Comparison of ENCODE assay signal across 1 cellular context in genomic region chr1:243421784-243422183, GRCh38.
TF ChIP-seq lines count a peak whose summit lies in the region.

No MANE protein-coding gene starts in this region.

TF ChIP-seq in K562, 482 proteins besides CTCF, POLR2A, EP300 and RAD21 (continued from another document):
- TF ChIP-seq ETV1 (tag; conservative IDR thresholded peaks at IDR 0.05; ENCODE audit: low read depth) (peak; percentile 48; the same call in 1 of the 2 replicates), SRSF1 (IDR thresholded peaks at IDR 0.05; ENCODE audit: low read depth, low read length) (no peak), PML (IDR thresholded peaks at IDR 0.05; ENCODE audit: low read length) (no peak), SMARCA4 (IDR thresholded peaks at IDR 0.05) (0 out of 2 replicates have a peak, but pooled peaks have one; percentile 40), STAT5A (IDR thresholded peaks at IDR 0.05; ENCODE audit: borderline replicate concordance, low read length) (0 out of 2 replicates have a peak, but pooled peaks have one; percentile 8), ZNF239 (CRISPR knock-in tag; IDR thresholded peaks at IDR 0.05) (no peak), ZNF3 (CRISPR knock-in tag; IDR thresholded peaks at IDR 0.05) (no peak), SUPT5H (IDR thresholded peaks at IDR 0.05) (no peak), ELF4 (CRISPR knock-in tag; IDR thresholded peaks at IDR 0.05) (no peak), HDAC2 (IDR thresholded peaks at IDR 0.05) (peak; percentile 76; the same call in 1 of the 2 replicates), TFAM (CRISPR knock-in tag; conservative IDR thresholded peaks at IDR 0.05) (no peak), MAZ (CRISPR knock-in tag; conservative IDR thresholded peaks at IDR 0.05 in 1 of 2, IDR thresholded peaks at IDR 0.05 in 1 of 2) (0 out of 4 replicates have a peak, but pooled peaks of 1 of the 2 experiments have one; percentile 13), TSC22D4 (tag; IDR thresholded peaks at IDR 0.05) (no peak), CTBP1 (IDR thresholded peaks at IDR 0.05; ENCODE audit: borderline replicate concordance) (peak; percentile 62; the same call in 1 of the 2 replicates), RBFOX2 (IDR thresholded peaks at IDR 0.05; ENCODE audit: low read depth, low read length) (no peak), NFE2L1 (tag; IDR thresholded peaks at IDR 0.05; ENCODE audit: borderline replicate concordance, low read depth) (0 out of 2 replicates have a peak, but pooled peaks have one; percentile 18), FOXA1 (IDR thresholded peaks at IDR 0.05; ENCODE audit: borderline replicate concordance) (no peak), ATF1 (CRISPR knock-in tag; IDR thresholded peaks at IDR 0.05) (no peak), ATF1 (tag; IDR thresholded peaks at IDR 0.05) (0 out of 2 replicates have a peak, but pooled peaks have one; percentile 21), RFX5 (IDR thresholded peaks at IDR 0.05; ENCODE audit: low read depth, low read length) (no peak), POLR2AphosphoS5 (IDR thresholded peaks at IDR 0.05; ENCODE audit: control insufficient read depth, insufficient read depth, low read depth, low read length) (peak; percentile 26; the same call in 1 of the 2 replicates), KDM1A (IDR thresholded peaks at IDR 0.05) (peak; percentile 93 to 94), EGR1 (conservative IDR thresholded peaks at IDR 0.05) (peak; percentile 55), ZNF316 (IDR thresholded peaks at IDR 0.05) (peak; percentile 91), GABPA (tag; conservative IDR thresholded peaks at IDR 0.05; ENCODE audit: low read depth) (0 out of 2 replicates have a peak, but pooled peaks have one; percentile 16), YY1 (IDR thresholded peaks at IDR 0.05; ENCODE audit: borderline replicate concordance in 1 of 3, control insufficient read depth in 1 of 3, extremely low read depth in 1 of 3, insufficient read depth in 3 of 3, insufficient read length in 1 of 3, insufficient replicate concordance in 2 of 3, low read depth in 1 of 3, low read length in 2 of 3) (no peak), L3MBTL2 (IDR thresholded peaks at IDR 0.05) (peak; percentile 54; the same call in 1 of the 2 replicates), TOE1 (IDR thresholded peaks at IDR 0.05; ENCODE audit: borderline replicate concordance) (peak; percentile 54; the same call in 1 of the 2 replicates), TOE1 (CRISPR knock-in tag; IDR thresholded peaks at IDR 0.05; ENCODE audit: borderline replicate concordance, low read depth) (no peak), FOSL1 (tag; conservative IDR thresholded peaks at IDR 0.05) (peak; percentile 74), KDM4B (IDR thresholded peaks at IDR 0.05; ENCODE audit: borderline replicate concordance in 2 of 2, low read depth in 1 of 2) (no peak), ZNF639 (CRISPR knock-in tag; conservative IDR thresholded peaks at IDR 0.05 in 1 of 2, IDR thresholded peaks at IDR 0.05 in 1 of 2) (peak in 1 of 2 experiments; percentile 66; a peak in 2 of 4 replicates), CBFA2T2 (conservative IDR thresholded peaks at IDR 0.05) (peak; percentile 59), MYC (IDR thresholded peaks at IDR 0.05; ENCODE audit: low read depth, low read length) (peak; percentile 51), MYC (CRISPR knock-in tag; IDR thresholded peaks at IDR 0.05; ENCODE audit: borderline replicate concordance, low read depth) (no peak)
- TF ChIP-seq, protein P1, sequence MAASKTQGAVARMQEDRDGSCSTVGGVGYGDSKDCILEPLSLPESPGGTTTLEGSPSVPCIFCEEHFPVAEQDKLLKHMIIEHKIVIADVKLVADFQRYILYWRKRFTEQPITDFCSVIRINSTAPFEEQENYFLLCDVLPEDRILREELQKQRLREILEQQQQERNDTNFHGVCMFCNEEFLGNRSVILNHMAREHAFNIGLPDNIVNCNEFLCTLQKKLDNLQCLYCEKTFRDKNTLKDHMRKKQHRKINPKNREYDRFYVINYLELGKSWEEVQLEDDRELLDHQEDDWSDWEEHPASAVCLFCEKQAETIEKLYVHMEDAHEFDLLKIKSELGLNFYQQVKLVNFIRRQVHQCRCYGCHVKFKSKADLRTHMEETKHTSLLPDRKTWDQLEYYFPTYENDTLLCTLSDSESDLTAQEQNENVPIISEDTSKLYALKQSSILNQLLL (CRISPR knock-in tag; IDR thresholded peaks at IDR 0.05; ENCODE audit: borderline replicate concordance) = no peak
- TF ChIP-seq, protein P2, sequence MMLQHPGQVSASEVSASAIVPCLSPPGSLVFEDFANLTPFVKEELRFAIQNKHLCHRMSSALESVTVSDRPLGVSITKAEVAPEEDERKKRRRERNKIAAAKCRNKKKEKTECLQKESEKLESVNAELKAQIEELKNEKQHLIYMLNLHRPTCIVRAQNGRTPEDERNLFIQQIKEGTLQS (IDR thresholded peaks at IDR 0.05) = 0 out of 2 replicates have a peak, but pooled peaks have one; percentile 7
- TF ChIP-seq, protein P2 (CRISPR knock-in tag; conservative IDR thresholded peaks at IDR 0.05) = no peak
- TF ChIP-seq, protein P3, sequence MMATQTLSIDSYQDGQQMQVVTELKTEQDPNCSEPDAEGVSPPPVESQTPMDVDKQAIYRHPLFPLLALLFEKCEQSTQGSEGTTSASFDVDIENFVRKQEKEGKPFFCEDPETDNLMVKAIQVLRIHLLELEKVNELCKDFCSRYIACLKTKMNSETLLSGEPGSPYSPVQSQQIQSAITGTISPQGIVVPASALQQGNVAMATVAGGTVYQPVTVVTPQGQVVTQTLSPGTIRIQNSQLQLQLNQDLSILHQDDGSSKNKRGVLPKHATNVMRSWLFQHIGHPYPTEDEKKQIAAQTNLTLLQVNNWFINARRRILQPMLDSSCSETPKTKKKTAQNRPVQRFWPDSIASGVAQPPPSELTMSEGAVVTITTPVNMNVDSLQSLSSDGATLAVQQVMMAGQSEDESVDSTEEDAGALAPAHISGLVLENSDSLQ (IDR thresholded peaks at IDR 0.05) = peak; percentile 20; the same call in 1 of the 2 replicates
